8 cellular contexts compared by ENCODE assay signal in the genomic region with DNA sequence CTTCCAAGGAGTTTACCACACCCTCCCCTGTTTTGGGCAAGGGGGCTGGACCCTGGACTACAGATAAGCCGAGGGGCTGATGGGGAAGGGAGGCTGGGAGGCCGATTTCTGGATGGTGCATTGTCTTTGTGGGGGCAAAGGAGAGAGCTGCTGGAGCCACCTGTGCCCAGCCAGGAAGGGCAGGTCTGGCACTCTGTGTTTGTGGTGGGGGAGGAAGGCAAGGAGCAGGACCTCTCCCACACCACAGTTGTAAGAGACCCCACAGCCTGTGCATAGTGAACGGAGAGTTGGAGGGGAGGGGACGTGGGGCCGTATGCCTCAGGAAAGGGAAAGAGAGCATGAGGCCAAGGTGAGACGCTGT. TPM values are rescaled to one million over a fixed set of nuclear protein-coding genes. Genes with fewer than 3 reads are reported as not detected.
A peak's percentile ranks its signal among the peaks of the same experiment; 100 is the strongest.
DNase-seq lines count a peak whose midpoint lies in the region; ATAC-seq and TF ChIP-seq lines count a peak whose summit lies in the region.

No MANE protein-coding gene starts in this region.

- peak overlapping the region in 1 of 2 experiments; percentile 84 for H3K14ac ChIP-seq in mesenchymal stem cell (ENCODE audit: low read length in 2 of 2)

- peak overlapping the region; percentile 90 for H3K9ac ChIP-seq in mesenchymal stem cell (ENCODE audit: low read length)

- no peak overlapping the region for H3K27ac ChIP-seq in mesenchymal stem cell (ENCODE audit: low read length, poor library complexity, severe bottlenecking)
- H3K27ac ChIP-seq in thoracic aorta = peak overlapping the region; percentile 57 to 73

- peaks cover 48% of the 10 kb centered on the region for H3K4me1 ChIP-seq in mesenchymal stem cell (ENCODE audit: control insufficient read depth, insufficient read depth, low read depth, low read length)
- peaks cover 31 to 49% of the 10 kb centered on the region in 2 donors for H3K4me1 ChIP-seq in thoracic aorta (ENCODE audit: control insufficient read depth in 1 of 2, low read depth in 2 of 2)

- H3K4me1 Mint-ChIP-seq in activated T-cell treated with anti-CD3 and anti-CD28 coated beads, Interleukin-2, amount 50 U/mL, for 4 hours (ENCODE audit: low read depth) = peaks cover 31% of the 10 kb centered on the region
- peaks cover 21% of the 10 kb centered on the region for H3K4me1 Mint-ChIP-seq in activated naive CD8-positive, alpha-beta T cell treated with anti-CD3 and anti-CD28 coated beads, Interleukin-2, amount 50 U/mL, for 24 hours

- peak overlapping the region; percentile 18 for H4K91ac ChIP-seq in mesenchymal stem cell (ENCODE audit: low read length)

- no peak for DNase-seq in activated T-cell treated with anti-CD3 and anti-CD28 coated beads, Interleukin-2, amount 50 U/mL, for 4 hours
- no peak for DNase-seq in activated T-cell treated with anti-CD3 and anti-CD28 coated beads, Interleukin-2, amount 50 U/mL, for 1 hour
- no peak for DNase-seq in activated naive CD8-positive, alpha-beta T cell treated with anti-CD3 and anti-CD28 coated beads, Interleukin-2, amount 50 U/mL, for 24 hours
- DNase-seq in mesenchymal stem cell (no peak), thoracic aorta (ENCODE audit: low spot score) (no peak), NCI-H69 (lab: John Stamatoyannopoulos, UW) (no peak), NCI-H1436 treated with DMSO at 0.1 percent for 48 hours (lab: John Stamatoyannopoulos, UW) (no peak)

- H2AFZ ChIP-seq in mesenchymal stem cell (ENCODE audit: low read depth, low read length) = no peak overlapping the region

- H3K4me3 ChIP-seq in mesenchymal stem cell (ENCODE audit: insufficient read depth in 1 of 2, low read depth in 1 of 2, low read length in 2 of 2) (peak overlapping the region; percentile 19 to 93), thoracic aorta (peak overlapping the region; percentile 74)

- H3K18ac ChIP-seq in mesenchymal stem cell (ENCODE audit: low read depth in 1 of 2, low read length in 2 of 2) = peak overlapping the region in 1 of 2 experiments; percentile 44

- peak overlapping the region in 1 of 2 experiments; percentile 19 for H3K4ac ChIP-seq in mesenchymal stem cell (ENCODE audit: low read depth in 1 of 2, low read length in 2 of 2)

- H2BK12ac ChIP-seq in mesenchymal stem cell (ENCODE audit: low read length in 2 of 2) = peak overlapping the region in 1 of 2 experiments; percentile 23

- no peak for ATAC-seq in activated T-cell treated with anti-CD3 and anti-CD28 coated beads, Interleukin-2, amount 50 U/mL, for 4 hours
- ATAC-seq in activated naive CD8-positive, alpha-beta T cell treated with anti-CD3 and anti-CD28 coated beads, Interleukin-2, amount 50 U/mL, for 24 hours = no peak
- ATAC-seq in thoracic aorta (ENCODE audit: insufficient number of reproducible peaks, low FRiP score, low read depth) (no peak), HG03108 (IDR thresholded peaks at IDR 0.05; ENCODE audit: unreplicated experiment) (no peak)

- no peaks in the 10 kb centered on the region for H3K27me3 ChIP-seq in mesenchymal stem cell (ENCODE audit: control insufficient read depth in 1 of 2, insufficient read depth in 1 of 2, low read length in 2 of 2)
- no peaks in the 10 kb centered on the region for H3K27me3 ChIP-seq in thoracic aorta (replicated peaks; ENCODE audit: insufficient read depth)

- 94% methylated on average over 6 of the region's 6 CpGs for WGBS in mesenchymal stem cell

- no peak overlapping the region for H2BK120ac ChIP-seq in mesenchymal stem cell (ENCODE audit: low read depth, low read length)

- no peak for TF ChIP-seq CTCF in thoracic aorta (IDR thresholded peaks at IDR 0.05)

- H3K36me3 Mint-ChIP-seq in activated T-cell treated with anti-CD3 and anti-CD28 coated beads, Interleukin-2, amount 50 U/mL, for 4 hours (ENCODE audit: insufficient read depth) = peaks cover 3% of the 10 kb centered on the region
- H3K36me3 Mint-ChIP-seq in activated naive CD8-positive, alpha-beta T cell treated with anti-CD3 and anti-CD28 coated beads, Interleukin-2, amount 50 U/mL, for 24 hours (ENCODE audit: low read depth) = peaks cover 6% of the 10 kb centered on the region

- no peak overlapping the region for H2BK5ac ChIP-seq in mesenchymal stem cell (ENCODE audit: low read depth, low read length, poor library complexity, severe bottlenecking)

- H3K9me3 Mint-ChIP-seq in activated T-cell treated with anti-CD3 and anti-CD28 coated beads, Interleukin-2, amount 50 U/mL, for 4 hours = no peaks in the 10 kb centered on the region
- no peaks in the 10 kb centered on the region for H3K9me3 Mint-ChIP-seq in activated naive CD8-positive, alpha-beta T cell treated with anti-CD3 and anti-CD28 coated beads, Interleukin-2, amount 50 U/mL, for 24 hours

- H3K27ac Mint-ChIP-seq in activated naive CD8-positive, alpha-beta T cell treated with anti-CD3 and anti-CD28 coated beads, Interleukin-2, amount 50 U/mL, for 24 hours = no peak overlapping the region

- no peaks in the 10 kb centered on the region for H3K27me3 Mint-ChIP-seq in activated T-cell treated with anti-CD3 and anti-CD28 coated beads, Interleukin-2, amount 50 U/mL, for 4 hours (ENCODE audit: low read depth)
- H3K27me3 Mint-ChIP-seq in activated naive CD8-positive, alpha-beta T cell treated with anti-CD3 and anti-CD28 coated beads, Interleukin-2, amount 50 U/mL, for 24 hours = no peaks in the 10 kb centered on the region

- H3K23ac ChIP-seq in mesenchymal stem cell (ENCODE audit: low read length in 2 of 2) = no peak overlapping the region

- H3K36me3 ChIP-seq in mesenchymal stem cell (ENCODE audit: control insufficient read depth in 1 of 2, insufficient read depth in 2 of 2, low read depth in 1 of 2, low read length in 2 of 2) (peaks cover 44 to 53% of the 10 kb centered on the region in 2 experiments), thoracic aorta (peaks cover 39% of the 10 kb centered on the region)

- no peak overlapping the region for H4K8ac ChIP-seq in mesenchymal stem cell (ENCODE audit: low read length)

- H2BK15ac ChIP-seq in mesenchymal stem cell (ENCODE audit: low read depth, poor library complexity, severe bottlenecking) = no peak overlapping the region

- peak overlapping the region; percentile 40 for H2AK5ac ChIP-seq in mesenchymal stem cell (ENCODE audit: low read length, severe bottlenecking)

- peak overlapping the region; percentile 93 for H3K4me3 Mint-ChIP-seq in activated T-cell treated with anti-CD3 and anti-CD28 coated beads, Interleukin-2, amount 50 U/mL, for 4 hours
- H3K4me3 Mint-ChIP-seq in activated naive CD8-positive, alpha-beta T cell treated with anti-CD3 and anti-CD28 coated beads, Interleukin-2, amount 50 U/mL, for 24 hours = peak overlapping the region; percentile 93

- H3K9me3 ChIP-seq in mesenchymal stem cell (ENCODE audit: control insufficient read depth, low read length) (no peaks in the 10 kb centered on the region), thoracic aorta (no peaks in the 10 kb centered on the region)

- H3K4me2 ChIP-seq in mesenchymal stem cell (ENCODE audit: low read length, poor library complexity, severe bottlenecking) = no peak overlapping the region

- H3K79me1 ChIP-seq in mesenchymal stem cell (replicated peaks; ENCODE audit: low read length, poor library complexity, severe bottlenecking) = peaks cover 37% of the 10 kb centered on the region

RNA-seq across cellular contexts. Expression of a gene that starts 16.0 kb away (rescaled TPM):
- 1 to 10 TPM in 2 of 3 donors, under 1 TPM in 1; 0.58 to 1.5 (median 1.3) TPM for total RNA-seq in activated T-cell treated with anti-CD3 and anti-CD28 coated beads, Interleukin-2, amount 50 U/mL, for 4 hours
- polyA plus RNA-seq in mesenchymal stem cell (2013, experiment 1 of 2) = 2.2 TPM
- polyA plus RNA-seq in mesenchymal stem cell (2013, experiment 2 of 2) = 2.4 TPM
- total RNA-seq in thoracic aorta = not detected

RNA-seq across cellular contexts. Expression of a gene that starts 16.5 kb away (rescaled TPM):
- 10 to 100 TPM; 55.2 to 67.8 (median 60.0) TPM for total RNA-seq in activated T-cell treated with anti-CD3 and anti-CD28 coated beads, Interleukin-2, amount 50 U/mL, for 4 hours
- 50.5 TPM for polyA plus RNA-seq in mesenchymal stem cell (2013, experiment 1 of 2)
- polyA plus RNA-seq in mesenchymal stem cell (2013, experiment 2 of 2) = 52.5 TPM
- 1 to 10 TPM in 1 of 2 donors, not detected in 1; 1.8 TPM for total RNA-seq in thoracic aorta

RNA-seq across cellular contexts. Expression of a gene that starts 16.9 kb away (rescaled TPM):
- total RNA-seq in activated T-cell treated with anti-CD3 and anti-CD28 coated beads, Interleukin-2, amount 50 U/mL, for 4 hours = 10 to 100 TPM; 54.9 to 67.3 (median 64.1) TPM
- 55.2 TPM for polyA plus RNA-seq in mesenchymal stem cell (2013, experiment 1 of 2)
- 52.0 TPM for polyA plus RNA-seq in mesenchymal stem cell (2013, experiment 2 of 2)
- total RNA-seq in thoracic aorta = 100 to 1,000 TPM in 1 of 2 donors, 10 to 100 TPM in 1; 57.1 to 112 TPM

RNA-seq across cellular contexts. Expression of a gene that starts 27.1 kb away (rescaled TPM):
- not detected for total RNA-seq in activated T-cell treated with anti-CD3 and anti-CD28 coated beads, Interleukin-2, amount 50 U/mL, for 4 hours
- polyA plus RNA-seq in mesenchymal stem cell (2013, experiment 1 of 2) = 0.07 TPM
- 0.23 TPM for polyA plus RNA-seq in mesenchymal stem cell (2013, experiment 2 of 2)
- not detected for total RNA-seq in thoracic aorta

RNA-seq across cellular contexts. Expression of a gene that starts 31.0 kb away (rescaled TPM):
- total RNA-seq in activated T-cell treated with anti-CD3 and anti-CD28 coated beads, Interleukin-2, amount 50 U/mL, for 4 hours = 10 to 100 TPM; 86.2 to 95.4 (median 89.1) TPM
- polyA plus RNA-seq in mesenchymal stem cell (2013, experiment 1 of 2) = 57.9 TPM
- 59.6 TPM for polyA plus RNA-seq in mesenchymal stem cell (2013, experiment 2 of 2)
- 10 to 100 TPM; 46.6 to 49.8 TPM for total RNA-seq in thoracic aorta

Comparison
In these comparisons a context has a peak if more than half of its experiments do, and no peak if none do; other contexts are left out.
1. RNA of a gene that starts 16.5 kb away (total RNA-seq): 55.2 to 67.8 TPM in activated T-cell treated with anti-CD3 and anti-CD28 coated beads, Interleukin-2, amount 50 U/mL, for 4 hours; 1.8 TPM in thoracic aorta; every median in the first group is over 10 times any median in the second.